ENCODE assay signal across 8 cellular contexts in the genomic region with DNA sequence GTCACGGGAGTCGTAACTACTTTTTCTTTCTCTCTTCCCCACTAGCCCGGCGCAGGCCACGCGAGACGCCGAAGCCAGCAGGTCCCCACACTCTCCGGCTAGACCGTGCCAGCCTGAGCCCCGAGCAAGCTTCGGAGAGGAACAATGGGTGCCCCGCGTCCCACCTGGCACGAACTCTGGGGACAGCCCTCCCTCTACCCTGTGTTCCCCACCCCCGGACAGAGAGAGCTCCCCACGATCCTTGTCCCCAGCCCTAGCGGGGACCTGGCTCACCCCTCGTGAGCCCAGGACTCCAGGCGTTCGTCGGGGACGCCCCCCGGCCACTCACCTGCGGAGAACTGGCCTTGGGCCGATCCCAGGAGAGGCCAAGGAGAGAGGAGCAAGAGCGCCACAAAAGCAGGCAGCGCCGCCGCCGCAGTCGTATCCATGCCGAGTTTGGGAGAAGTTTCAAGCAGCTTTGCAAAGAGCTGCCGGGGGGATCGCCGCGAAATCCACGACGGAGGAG. TPM values are rescaled to one million over a fixed set of nuclear protein-coding genes. Genes with fewer than 3 reads are reported as not detected.
A peak's percentile ranks its signal among the peaks of the same experiment; 100 is the strongest.
DNase-seq lines count a peak whose midpoint lies in the region; ATAC-seq and TF ChIP-seq lines count a peak whose summit lies in the region.

No MANE protein-coding gene starts in this region.

- H3K4me3 ChIP-seq in prostate gland = peak overlapping the region; percentile 61 to 64

- peak overlapping the region; percentile 79 to 92 for H3K27ac Mint-ChIP-seq in activated naive CD4-positive, alpha-beta T cell treated with anti-CD3 and anti-CD28 coated beads, Interleukin-2, amount 50 U/mL, for 72 hours

- H3K36me3 ChIP-seq in prostate gland = no peaks in the 10 kb centered on the region

- no peaks in the 10 kb centered on the region for H3K27me3 ChIP-seq in prostate gland (replicated peaks; ENCODE audit: insufficient read depth)

- no peaks in the 10 kb centered on the region for H3K9me3 Mint-ChIP-seq in activated naive CD4-positive, alpha-beta T cell treated with anti-CD3 and anti-CD28 coated beads, Interleukin-2, amount 50 U/mL, for 72 hours

- intact Hi-C loops in cardiac septum (cut with DNase I) = loop anchor here (10.0 kb wide), 3 partner anchors 185 to 455 kb away; no protein-coding TSS in a partner anchor
- intact Hi-C loops in prostate gland (cut with DNase I) = loop anchor here (10.0 kb wide), 1 partner anchor 665 kb away; no protein-coding TSS in a partner anchor

- under 1% methylated on average over 34 of the region's 39 CpGs for WGBS in prostate gland

- peak overlapping the region; percentile 96 to 98 for H3K27ac ChIP-seq in prostate gland

- TF ChIP-seq POLR2A in prostate gland (IDR thresholded peaks at IDR 0.05) = no peak

- peaks cover 5% of the 10 kb centered on the region for H3K4me1 ChIP-seq in prostate gland (replicated peaks)

- TF ChIP-seq CTCF in prostate gland (IDR thresholded peaks at IDR 0.05) = no peak

- H3K9me3 ChIP-seq in prostate gland = no peaks in the 10 kb centered on the region

- ATAC-seq in GM18517 (IDR thresholded peaks at IDR 0.05; ENCODE audit: unreplicated experiment) (peak; percentile 24), HG02642 (IDR thresholded peaks at IDR 0.05; ENCODE audit: poor library complexity, unreplicated experiment) (peak; percentile 25)
- peak; percentile 43 to 50 for ATAC-seq in activated naive CD4-positive, alpha-beta T cell treated with anti-CD3 and anti-CD28 coated beads, Interleukin-2, amount 50 U/mL, for 72 hours

- peaks cover 6 to 15% of the 10 kb centered on the region in 2 donors for H3K36me3 Mint-ChIP-seq in activated naive CD4-positive, alpha-beta T cell treated with anti-CD3 and anti-CD28 coated beads, Interleukin-2, amount 50 U/mL, for 72 hours

- DNase-seq in NCI-H748 (lab: John Stamatoyannopoulos, UW; ENCODE audit: unreplicated experiment) = peak; percentile 85
- peak; percentile 47 to 56 for DNase-seq in activated naive CD4-positive, alpha-beta T cell treated with anti-CD3 and anti-CD28 coated beads, Interleukin-2, amount 50 U/mL, for 72 hours (ENCODE audit: low spot score in 2 of 2)
- peak; percentile 77 for DNase-seq in cardiac septum (ENCODE audit: low spot score)
- peak; percentile 46 for DNase-seq in prostate gland (ENCODE audit: low spot score)
- no peak for DNase-seq in KG1 (lab: John Stamatoyannopoulos, UW)
- no peak for DNase-seq in iPS-NIHi11 (ENCODE audit: low spot score)

RNA-seq across cellular contexts. Expression of a gene that starts 0.4 kb away (rescaled TPM):
- 1 to 10 TPM; 3.2 to 5.1 TPM for total RNA-seq in activated naive CD4-positive, alpha-beta T cell treated with anti-CD3 and anti-CD28 coated beads, Interleukin-2, amount 50 U/mL, for 72 hours
- total RNA-seq in cardiac septum = 51.4 TPM
- 10 to 100 TPM; 32.0 to 64.6 TPM for total RNA-seq in prostate gland

Comparison
In these comparisons a context has a peak if more than half of its experiments do, and no peak if none do; other contexts are left out.
1. DNase-seq: peak in NCI-H748 (single experiment), activated naive CD4-positive, alpha-beta T cell treated with anti-CD3 and anti-CD28 coated beads, Interleukin-2, amount 50 U/mL, for 72 hours (2 of 2), cardiac septum (single experiment) and prostate gland (single experiment); none in KG1 (single experiment) and iPS-NIHi11 (single experiment).
2. Peak in every context shown above with its lines, with median percentiles within 50 percentile points of each other: ATAC-seq.